In genomic region chr3:44464509-44464908, GRCh38 we compare ENCODE assay signal across 9 cellular contexts.
"Had no signal": no experiment of that assay in that cellular context is flagged by ENCODE, and none has a peak within 500 bp of the region (broad histone marks: within the 10 kb centered on the region; RNA-seq: fewer than 3 reads in every experiment).

No MANE protein-coding gene starts in this region.

- H3K27ac Mint-ChIP-seq: HFFc6 had no signal

- ATAC-seq: GM23338, HCT116 had no signal

- DNase-seq: GM23248, GOT3, H7, H9, HCEC 1CT, HFFc6 had no signal

- H2AFZ ChIP-seq: GM23248, GM23338 had no signal

- H3K27ac ChIP-seq: GM23248 had no signal

- H3K4me1 ChIP-seq: HAP-1 had no signal

- H3K4me3 ChIP-seq: GM23248, GM23338, HAP-1 had no signal

- H3K4me2 ChIP-seq: GM23338 had no signal

- H3K9ac ChIP-seq: GM23248 had no signal

- H3K4me3 Mint-ChIP-seq: GM23338, H9, HFFc6 had no signal
